ENCODE assay signal across 1 cellular context in the genomic region with DNA sequence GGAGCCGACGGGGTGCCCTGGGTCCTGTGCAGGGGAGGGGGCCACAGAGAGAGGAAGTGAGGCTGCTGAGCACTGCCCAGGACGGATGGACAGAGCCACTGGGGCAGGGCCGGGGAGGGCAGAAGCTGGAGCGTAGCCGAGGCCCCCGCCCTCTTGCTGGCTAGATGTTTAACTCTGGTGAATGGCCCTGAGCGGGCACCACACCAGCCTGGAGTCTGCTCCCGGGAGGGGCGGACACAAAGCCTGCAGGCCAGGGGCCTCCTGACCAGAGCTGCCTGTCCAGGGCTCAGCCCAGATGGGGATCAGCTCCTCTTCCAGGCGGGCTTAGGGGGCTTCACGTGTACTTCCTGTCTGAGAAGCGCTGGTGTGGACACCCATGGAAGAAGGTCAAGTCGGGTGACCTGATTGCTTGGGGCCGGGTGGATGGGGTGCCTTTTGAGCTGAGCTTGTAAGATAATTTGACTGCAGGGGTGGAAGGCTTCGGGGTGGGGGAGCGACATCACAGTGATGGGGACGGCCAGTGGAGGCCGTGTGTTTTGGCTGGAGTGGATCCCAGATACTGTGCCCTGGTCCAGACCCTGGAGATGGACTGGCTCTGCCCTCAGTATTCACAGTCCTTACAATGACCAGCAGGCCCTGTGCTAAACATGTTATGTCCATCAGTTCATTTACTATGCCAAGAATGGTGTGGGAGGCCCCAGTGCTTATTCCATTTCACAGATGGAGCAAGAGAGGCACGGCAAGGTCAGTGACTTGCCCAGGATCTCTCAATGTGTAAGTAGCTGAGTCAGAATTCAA.
TF ChIP-seq lines count a peak whose summit lies in the region.

No MANE protein-coding gene starts in this region.

TF ChIP-seq in H1, 55 proteins besides CTCF, POLR2A, EP300 and RAD21:
- TF ChIP-seq TBP (IDR thresholded peaks at IDR 0.05; ENCODE audit: low read depth, low read length) (no peak), ASH2L (IDR thresholded peaks at IDR 0.05; ENCODE audit: low read length) (no peak), CHD2 (IDR thresholded peaks at IDR 0.05; ENCODE audit: low read length) (no peak), TAF1 (IDR thresholded peaks at IDR 0.05; ENCODE audit: low read depth, low read length) (no peak), JUN (IDR thresholded peaks at IDR 0.05; ENCODE audit: low read depth, low read length) (no peak), BCL11A (IDR thresholded peaks at IDR 0.05; ENCODE audit: low read depth in 2 of 2, low read length in 2 of 2) (no peak), RNF2 (IDR thresholded peaks at IDR 0.05; ENCODE audit: borderline replicate concordance, low read depth, low read length, missing control alignments, poor library complexity, severe bottlenecking) (no peak), YY1 (IDR thresholded peaks at IDR 0.05; ENCODE audit: low read depth, low read length) (no peak), KDM5A (IDR thresholded peaks at IDR 0.05; ENCODE audit: low read length) (no peak), EGR1 (IDR thresholded peaks at IDR 0.05; ENCODE audit: borderline replicate concordance, low read depth, low read length) (no peak), BACH1 (IDR thresholded peaks at IDR 0.05; ENCODE audit: low read length) (no peak), SP4 (IDR thresholded peaks at IDR 0.05; ENCODE audit: low read length) (no peak), RFX5 (IDR thresholded peaks at IDR 0.05; ENCODE audit: borderline replicate concordance, low read depth, low read length) (no peak), SUZ12 (IDR thresholded peaks at IDR 0.05; ENCODE audit: low read length) (no peak), CBX8 (IDR thresholded peaks at IDR 0.05; ENCODE audit: borderline replicate concordance, low read depth, low read length) (no peak), RXRA (IDR thresholded peaks at IDR 0.05; ENCODE audit: insufficient read depth, low read depth, low read length) (no peak), CBX5 (IDR thresholded peaks at IDR 0.05; ENCODE audit: low read depth, low read length) (no peak)
- TF ChIP-seq, protein P1, sequence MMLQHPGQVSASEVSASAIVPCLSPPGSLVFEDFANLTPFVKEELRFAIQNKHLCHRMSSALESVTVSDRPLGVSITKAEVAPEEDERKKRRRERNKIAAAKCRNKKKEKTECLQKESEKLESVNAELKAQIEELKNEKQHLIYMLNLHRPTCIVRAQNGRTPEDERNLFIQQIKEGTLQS (IDR thresholded peaks at IDR 0.05; ENCODE audit: insufficient read depth, low read depth, low read length): no peak
- TF ChIP-seq, protein P2, sequence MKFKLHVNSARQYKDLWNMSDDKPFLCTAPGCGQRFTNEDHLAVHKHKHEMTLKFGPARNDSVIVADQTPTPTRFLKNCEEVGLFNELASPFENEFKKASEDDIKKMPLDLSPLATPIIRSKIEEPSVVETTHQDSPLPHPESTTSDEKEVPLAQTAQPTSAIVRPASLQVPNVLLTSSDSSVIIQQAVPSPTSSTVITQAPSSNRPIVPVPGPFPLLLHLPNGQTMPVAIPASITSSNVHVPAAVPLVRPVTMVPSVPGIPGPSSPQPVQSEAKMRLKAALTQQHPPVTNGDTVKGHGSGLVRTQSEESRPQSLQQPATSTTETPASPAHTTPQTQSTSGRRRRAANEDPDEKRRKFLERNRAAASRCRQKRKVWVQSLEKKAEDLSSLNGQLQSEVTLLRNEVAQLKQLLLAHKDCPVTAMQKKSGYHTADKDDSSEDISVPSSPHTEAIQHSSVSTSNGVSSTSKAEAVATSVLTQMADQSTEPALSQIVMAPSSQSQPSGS (IDR thresholded peaks at IDR 0.05; ENCODE audit: low read length): no peak
- TF ChIP-seq, protein P3, sequence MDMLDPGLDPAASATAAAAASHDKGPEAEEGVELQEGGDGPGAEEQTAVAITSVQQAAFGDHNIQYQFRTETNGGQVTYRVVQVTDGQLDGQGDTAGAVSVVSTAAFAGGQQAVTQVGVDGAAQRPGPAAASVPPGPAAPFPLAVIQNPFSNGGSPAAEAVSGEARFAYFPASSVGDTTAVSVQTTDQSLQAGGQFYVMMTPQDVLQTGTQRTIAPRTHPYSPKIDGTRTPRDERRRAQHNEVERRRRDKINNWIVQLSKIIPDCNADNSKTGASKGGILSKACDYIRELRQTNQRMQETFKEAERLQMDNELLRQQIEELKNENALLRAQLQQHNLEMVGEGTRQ (IDR thresholded peaks at IDR 0.05; ENCODE audit: low read length): no peak
